ENCODE assay signal across 16 cellular contexts in the genomic region with DNA sequence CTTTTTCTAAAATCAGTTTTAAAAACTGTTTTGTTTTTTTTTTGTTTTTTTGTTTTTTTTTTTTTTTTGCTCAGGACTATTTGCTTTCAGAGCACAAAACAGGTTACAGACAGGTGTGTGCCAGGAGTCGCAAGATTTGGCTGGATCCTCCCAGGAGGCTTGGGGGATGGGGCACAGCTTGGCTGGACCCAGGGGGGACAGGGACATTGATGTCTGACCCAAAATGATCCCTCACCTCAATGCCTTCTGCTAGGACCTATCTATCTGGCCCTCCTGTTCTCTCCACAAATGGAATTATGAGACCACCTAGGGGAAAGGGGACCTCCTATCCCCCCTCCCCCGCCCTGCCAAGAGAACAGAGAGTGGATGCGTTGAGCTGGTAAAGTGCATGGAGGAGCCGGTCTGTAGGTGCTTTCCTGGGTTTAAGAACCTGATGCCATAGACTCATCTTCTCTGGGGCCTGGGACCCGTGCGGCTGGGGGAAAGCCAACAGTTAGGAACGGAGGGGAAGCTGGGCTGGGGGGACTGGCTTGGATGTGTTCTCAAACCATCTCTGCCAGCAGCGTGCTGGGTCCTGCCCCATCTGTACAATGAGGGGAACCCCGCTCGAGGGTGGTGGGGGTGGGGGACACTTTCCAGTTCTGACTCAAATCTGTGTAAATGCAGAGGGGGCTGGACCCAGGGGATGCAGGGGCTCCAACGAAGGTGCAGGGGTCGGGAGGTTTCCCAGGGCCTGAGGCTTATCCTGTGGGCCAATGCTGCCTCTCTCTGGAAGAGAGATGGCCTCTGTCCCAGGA. TPM values are rescaled to one million over a fixed set of nuclear protein-coding genes. Genes with fewer than 3 reads are reported as not detected.
A peak's percentile ranks its signal among the peaks of the same experiment; 100 is the strongest.
DNase-seq lines count a peak whose midpoint lies in the region; ATAC-seq and TF ChIP-seq lines count a peak whose summit lies in the region.
"Had no signal": no experiment of that assay in that cellular context is flagged by ENCODE, and none has a peak within 500 bp of the region (broad histone marks: within the 10 kb centered on the region; RNA-seq: fewer than 3 reads in every experiment).

No MANE protein-coding gene starts in this region.

- H3K4me3 Mint-ChIP-seq in activated CD4-positive, alpha-beta T cell treated with anti-CD3 and anti-CD28 coated beads for 36 hours, result peak overlapping the region; percentile 12
- peak overlapping the region; percentile 26 for H3K4me3 Mint-ChIP-seq in activated naive CD8-positive, alpha-beta T cell treated with anti-CD3 and anti-CD28 coated beads, Interleukin-2, amount 50 U/mL, for 24 hours
- H3K4me3 Mint-ChIP-seq in stimulated activated naive CD8-positive, alpha-beta T cell treated with anti-CD3 and anti-CD28 coated beads, Interleukin-15, amount 100 ng/mL, for 72 hours, result peak overlapping the region in 1 of 2 donors; percentile 13
- H3K4me3 Mint-ChIP-seq: activated B cell treated with CpG ODN at 0.5 μM for 24 hours had no signal

- H3K4me3 ChIP-seq in Peyer's patch, result no peak overlapping the region
- H3K4me3 ChIP-seq: SK-N-MC, thyroid gland had no signal

- CTCF ChIA-PET in activated CD4-positive, alpha-beta T cell treated with anti-CD3 and anti-CD28 coated beads for 36 hours (lab: Charles Lee), result no interaction called here

- TF ChIP-seq CTCF in Peyer's patch (IDR thresholded peaks at IDR 0.05), result no peak

- intact Hi-C loops in activated CD4-positive, alpha-beta T cell treated with anti-CD3 and anti-CD28 coated beads for 36 hours (cut with DNase I, micrococcal nuclease), result no loop called here

- DNase-seq in activated CD4-positive, alpha-beta T cell treated with anti-CD3 and anti-CD28 coated beads for 36 hours, result peak; percentile 57
- DNase-seq in activated CD4-positive, alpha-beta T cell treated with anti-CD3 and anti-CD28 coated beads, Interleukin-2, amount 50 U/mL, for 1 hour, result no peak
- DNase-seq in Peyer's patch (peak in 2 of 3 donors; percentile 34 to 41), foreskin melanocyte (no peak), NK-92 (lab: John Stamatoyannopoulos, UW; ENCODE audit: unreplicated experiment) (no peak), SIG-M5 treated with dmso at 0.1 percent for 504 hours (lab: John Stamatoyannopoulos, UW; ENCODE audit: unreplicated experiment) (no peak)
- DNase-seq in activated naive CD8-positive, alpha-beta T cell treated with anti-CD3 and anti-CD28 coated beads, Interleukin-2, amount 50 U/mL, for 24 hours, result peak; percentile 43
- DNase-seq in stimulated activated naive CD8-positive, alpha-beta T cell treated with anti-CD3 and anti-CD28 coated beads, Interleukin-15, amount 100 ng/mL, for 72 hours, result peak in 1 of 2 donors; percentile 37
- DNase-seq: activated B cell treated with CpG ODN at 0.5 μM for 24 hours; effector CD8-positive, alpha-beta T cell; NCI-H1092 treated with DMSO at 0.1 percent for 48 hours; NCI-H774; thyroid gland had no signal

- no peak overlapping the region for H3K27ac ChIP-seq in Peyer's patch
- H3K27ac ChIP-seq: thyroid gland had no signal

- POLR2A ChIA-PET in activated CD4-positive, alpha-beta T cell treated with anti-CD3 and anti-CD28 coated beads for 36 hours (lab: Charles Lee), result interaction anchor here (0.7 kb wide), 1 partner anchor 1158 kb away, joined by 4 read pairs; no protein-coding TSS in a partner anchor

- peaks cover 0 to 6% (median 0%) of the 10 kb centered on the region in 4 donors for H3K4me1 ChIP-seq in Peyer's patch
- H3K4me1 ChIP-seq: thyroid gland had no signal

- H3K27ac Mint-ChIP-seq in activated CD4-positive, alpha-beta T cell treated with anti-CD3 and anti-CD28 coated beads for 36 hours, result peak overlapping the region; percentile 47
- peak overlapping the region; percentile 84 for H3K27ac Mint-ChIP-seq in activated naive CD8-positive, alpha-beta T cell treated with anti-CD3 and anti-CD28 coated beads, Interleukin-2, amount 50 U/mL, for 24 hours
- peak overlapping the region; percentile 25 to 97 for H3K27ac Mint-ChIP-seq in stimulated activated naive CD8-positive, alpha-beta T cell treated with anti-CD3 and anti-CD28 coated beads, Interleukin-15, amount 100 ng/mL, for 72 hours

- TF ChIP-seq POLR2A in Peyer's patch (IDR thresholded peaks at IDR 0.05), result no peak

- ATAC-seq in activated CD4-positive, alpha-beta T cell treated with anti-CD3 and anti-CD28 coated beads for 36 hours, result no peak
- ATAC-seq in activated naive CD8-positive, alpha-beta T cell treated with anti-CD3 and anti-CD28 coated beads, Interleukin-2, amount 50 U/mL, for 24 hours, result no peak
- ATAC-seq in stimulated activated naive CD8-positive, alpha-beta T cell treated with anti-CD3 and anti-CD28 coated beads, Interleukin-15, amount 100 ng/mL, for 72 hours, result peak; percentile 8
- ATAC-seq: HCT116 had no signal

- H3K27me3 Mint-ChIP-seq in activated CD4-positive, alpha-beta T cell treated with anti-CD3 and anti-CD28 coated beads for 36 hours, result no peaks in the 10 kb centered on the region
- H3K27me3 Mint-ChIP-seq in activated naive CD8-positive, alpha-beta T cell treated with anti-CD3 and anti-CD28 coated beads, Interleukin-2, amount 50 U/mL, for 24 hours, result peaks cover 5% of the 10 kb centered on the region
- no peaks in the 10 kb centered on the region for H3K27me3 Mint-ChIP-seq in stimulated activated naive CD8-positive, alpha-beta T cell treated with anti-CD3 and anti-CD28 coated beads, Interleukin-15, amount 100 ng/mL, for 72 hours
- H3K27me3 Mint-ChIP-seq: activated B cell treated with CpG ODN at 0.5 μM for 24 hours had no signal

- H3K4me1 Mint-ChIP-seq in activated CD4-positive, alpha-beta T cell treated with anti-CD3 and anti-CD28 coated beads for 36 hours, result peaks cover 17% of the 10 kb centered on the region
- H3K4me1 Mint-ChIP-seq in activated naive CD8-positive, alpha-beta T cell treated with anti-CD3 and anti-CD28 coated beads, Interleukin-2, amount 50 U/mL, for 24 hours, result peaks cover 57% of the 10 kb centered on the region
- peaks cover 83% of the 10 kb centered on the region for H3K4me1 Mint-ChIP-seq in stimulated activated naive CD8-positive, alpha-beta T cell treated with anti-CD3 and anti-CD28 coated beads, Interleukin-15, amount 100 ng/mL, for 72 hours

- no peaks in the 10 kb centered on the region for H3K27me3 ChIP-seq in Peyer's patch
- H3K27me3 ChIP-seq: thyroid gland had no signal

- peaks cover 44% of the 10 kb centered on the region for H3K36me3 Mint-ChIP-seq in activated CD4-positive, alpha-beta T cell treated with anti-CD3 and anti-CD28 coated beads for 36 hours (ENCODE audit: low read depth)
- H3K36me3 Mint-ChIP-seq in activated naive CD8-positive, alpha-beta T cell treated with anti-CD3 and anti-CD28 coated beads, Interleukin-2, amount 50 U/mL, for 24 hours (ENCODE audit: low read depth), result peaks cover 38% of the 10 kb centered on the region

- H3K9me3 ChIP-seq in Peyer's patch, result no peaks in the 10 kb centered on the region
- H3K9me3 ChIP-seq: thyroid gland had no signal

- H3K36me3 ChIP-seq in Peyer's patch, result no peaks in the 10 kb centered on the region
- H3K36me3 ChIP-seq: thyroid gland had no signal

- H3K9me3 Mint-ChIP-seq in activated CD4-positive, alpha-beta T cell treated with anti-CD3 and anti-CD28 coated beads for 36 hours (ENCODE audit: low read depth), result no peaks in the 10 kb centered on the region
- no peaks in the 10 kb centered on the region for H3K9me3 Mint-ChIP-seq in activated naive CD8-positive, alpha-beta T cell treated with anti-CD3 and anti-CD28 coated beads, Interleukin-2, amount 50 U/mL, for 24 hours
- no peaks in the 10 kb centered on the region for H3K9me3 Mint-ChIP-seq in stimulated activated naive CD8-positive, alpha-beta T cell treated with anti-CD3 and anti-CD28 coated beads, Interleukin-15, amount 100 ng/mL, for 72 hours
- H3K9me3 Mint-ChIP-seq: activated B cell treated with CpG ODN at 0.5 μM for 24 hours had no signal

RNA-seq across cellular contexts. Expression of a gene that starts 28.9 kb away (rescaled TPM):
- total RNA-seq in activated CD4-positive, alpha-beta T cell treated with anti-CD3 and anti-CD28 coated beads for 36 hours, result 100 to 1,000 TPM; 156 to 167 TPM
- total RNA-seq in Peyer's patch, result 1 to 10 TPM; 2.1 to 9.9 (median 6.0) TPM
- total RNA-seq: frontal cortex had no signal

Comparison
In these comparisons a context has a peak if more than half of its experiments do, and no peak if none do; other contexts are left out.
1. DNase-seq: peak in activated CD4-positive, alpha-beta T cell treated with anti-CD3 and anti-CD28 coated beads for 36 hours (single experiment), Peyer's patch (2 of 3) and activated naive CD8-positive, alpha-beta T cell treated with anti-CD3 and anti-CD28 coated beads, Interleukin-2, amount 50 U/mL, for 24 hours (single experiment); none in activated CD4-positive, alpha-beta T cell treated with anti-CD3 and anti-CD28 coated beads, Interleukin-2, amount 50 U/mL, for 1 hour (single experiment), foreskin melanocyte (single experiment), NK-92 (single experiment) and SIG-M5 treated with dmso at 0.1 percent for 504 hours (single experiment).
2. RNA of a gene that starts 28.9 kb away (total RNA-seq): 156 to 167 TPM in activated CD4-positive, alpha-beta T cell treated with anti-CD3 and anti-CD28 coated beads for 36 hours; 2.1 to 9.9 TPM in Peyer's patch; every median in the first group is over 10 times any median in the second.
3. Peak in every context shown above with its lines, with median percentiles within 50 percentile points of each other: H3K27ac Mint-ChIP-seq.